ENCODE assay signal across 10 cellular contexts in genomic region chr14:105197274-105197673, GRCh38. TPM values are rescaled to one million over a fixed set of nuclear protein-coding genes. Genes with fewer than 3 reads are reported as not detected.
A peak's percentile ranks its signal among the peaks of the same experiment; 100 is the strongest.
DNase-seq lines count a peak whose midpoint lies in the region; ATAC-seq, FAIRE-seq and TF ChIP-seq lines count a peak whose summit lies in the region.
"Had no signal": no experiment of that assay in that cellular context is flagged by ENCODE, and none has a peak within 500 bp of the region (broad histone marks: within the 10 kb centered on the region; RNA-seq: fewer than 3 reads in every experiment).

No MANE protein-coding gene starts in this region.

- peak overlapping the region; percentile 49 for H3K4me3 ChIP-seq in coronary artery

- DNase-seq in AG08395 (ENCODE audit: low spot score) = peak; percentile 79
- no peak for DNase-seq in GM12891 (ENCODE audit: insufficient read length, low spot score)
- DNase-seq in coronary artery (ENCODE audit: low spot score) = no peak
- no peak for DNase-seq in left lobe of liver (ENCODE audit: low spot score)
- DNase-seq in GDM1 (lab: John Stamatoyannopoulos, UW) = no peak
- DNase-seq in HuH-7 (ENCODE audit: low spot score) = no peak
- DNase-seq: naive thymus-derived CD8-positive, alpha-beta T cell; NCI-H1092 treated with DMSO at 0.1 percent for 48 hours had no signal

- peak overlapping the region in 1 of 2 donors; percentile 73 for H3K27ac ChIP-seq in coronary artery

- ATAC-seq in left lobe of liver (peak; percentile 6), GM21367 (IDR thresholded peaks at IDR 0.05; ENCODE audit: unreplicated experiment) (no peak), GM21576 (IDR thresholded peaks at IDR 0.05; ENCODE audit: unreplicated experiment) (no peak)

- TF ChIP-seq CTCF in coronary artery (IDR thresholded peaks at IDR 0.05) = no peak

- FAIRE-seq in GM12891 (lab: Jason Lieb, UNC) = peak; percentile 56

- no peak for TF ChIP-seq POLR2A in GM12891 (IDR thresholded peaks at IDR 0.05; ENCODE audit: low read depth, low read length)

TF ChIP-seq in GM12891, 5 proteins besides CTCF, POLR2A, EP300 and RAD21:
- no peak for TF ChIP-seq POLR2AphosphoS5 (IDR thresholded peaks at IDR 0.05; ENCODE audit: low read depth, low read length)
- no peak for TF ChIP-seq PAX5 (IDR thresholded peaks at IDR 0.05; ENCODE audit: insufficient read depth, low read length, severe bottlenecking)
- TF ChIP-seq SPI1 (IDR thresholded peaks at IDR 0.05; ENCODE audit: low read depth, low read length) = no peak
- no peak for TF ChIP-seq TAF1 (IDR thresholded peaks at IDR 0.05; ENCODE audit: low read depth, low read length)
- no peak for TF ChIP-seq POU2F2 (IDR thresholded peaks at IDR 0.05; ENCODE audit: low read depth, low read length)

RNA-seq across cellular contexts. Expression of gene NUDT14, which starts 16.2 kb away (rescaled TPM):
- 3.7 TPM for polyA plus RNA-seq in GM12891 (2012; ENCODE audit: low read depth, missing spikeins)
- 11.5 TPM for total RNA-seq in left lobe of liver

RNA-seq across cellular contexts. Expression of gene JAG2, which starts 28.7 kb away (rescaled TPM):
- polyA plus RNA-seq in GM12891 (2012; ENCODE audit: low read depth, missing spikeins) = 0.08 TPM
- 1.3 TPM for total RNA-seq in left lobe of liver

RNA-seq across cellular contexts. Expression of gene BTBD6, which starts 51.1 kb away (rescaled TPM):
- polyA plus RNA-seq in GM12891 (2012; ENCODE audit: low read depth, missing spikeins) = 15.6 TPM
- total RNA-seq in left lobe of liver = 20.3 TPM
